8 cellular contexts compared by ENCODE assay signal in the genomic region with DNA sequence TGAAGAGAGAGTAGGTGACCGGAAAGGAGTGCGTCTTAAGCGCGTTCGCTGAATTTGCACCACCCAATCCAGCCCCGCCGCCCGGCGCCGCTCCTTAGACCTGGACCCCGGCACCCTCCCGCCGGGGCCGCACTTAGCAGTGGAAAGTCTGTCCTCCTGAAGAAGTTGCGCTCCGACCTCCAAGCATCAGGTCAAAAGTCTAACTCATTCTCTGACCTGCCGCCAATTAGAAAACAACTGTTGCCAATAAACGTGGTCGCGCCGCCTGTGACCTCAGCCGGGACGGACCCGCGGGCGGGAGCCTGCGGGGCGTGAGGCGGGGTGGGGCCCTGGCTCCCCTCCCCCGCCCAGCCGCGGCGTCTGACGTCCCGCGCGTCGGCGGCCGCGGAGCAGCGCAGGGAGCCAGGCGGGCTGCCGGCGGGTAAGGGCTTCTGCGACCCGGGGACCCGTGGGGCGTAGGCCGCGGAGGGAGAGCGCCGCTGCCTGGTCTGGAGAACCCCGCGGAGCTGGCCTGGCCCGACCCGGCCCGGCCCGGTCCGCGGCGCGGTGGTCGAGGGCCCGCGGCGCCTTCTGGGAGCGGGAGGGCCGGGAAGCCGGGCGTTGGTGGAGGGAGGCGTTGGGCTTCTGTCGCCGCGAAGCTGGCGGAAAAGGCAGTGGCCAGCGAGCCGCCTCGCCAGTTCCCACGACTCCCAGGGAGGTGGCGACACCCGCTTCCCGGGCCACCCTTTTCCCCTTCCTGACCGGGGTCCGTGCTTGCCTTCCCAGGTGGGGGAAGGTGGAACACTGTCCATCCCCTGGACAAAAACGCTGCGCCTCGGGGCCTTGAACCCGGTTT. TPM values are rescaled to one million over a fixed set of nuclear protein-coding genes. Genes with fewer than 3 reads are reported as not detected.
DNase-seq lines count a peak whose midpoint lies in the region; TF ChIP-seq lines count a peak whose summit lies in the region.

A gene with protein sequence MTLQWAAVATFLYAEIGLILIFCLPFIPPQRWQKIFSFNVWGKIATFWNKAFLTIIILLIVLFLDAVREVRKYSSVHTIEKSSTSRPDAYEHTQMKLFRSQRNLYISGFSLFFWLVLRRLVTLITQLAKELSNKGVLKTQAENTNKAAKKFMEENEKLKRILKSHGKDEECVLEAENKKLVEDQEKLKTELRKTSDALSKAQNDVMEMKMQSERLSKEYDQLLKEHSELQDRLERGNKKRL (plus strand): TSS at position 366 of the 835 bp plus-strand sequence. CDS start 527 bp downstream, outside the sequence.

- H3K27ac Mint-ChIP-seq in activated naive CD8-positive, alpha-beta T cell treated with anti-CD3 and anti-CD28 coated beads for 36 hours, result peak within 1 kb of the TSS; percentile 85

- H3K27me3 Mint-ChIP-seq in activated naive CD8-positive, alpha-beta T cell treated with anti-CD3 and anti-CD28 coated beads for 36 hours, result no peaks in the 10 kb centered on the region

- H3K9me3 Mint-ChIP-seq in activated naive CD8-positive, alpha-beta T cell treated with anti-CD3 and anti-CD28 coated beads for 36 hours, result no peaks in the 10 kb centered on the region

- H3K36me3 ChIP-seq in ovary (no peaks in the 10 kb centered on the region), tibial nerve (peaks cover 0 to 10% (median 0%) of the 10 kb centered on the region in 3 donors)

- H3K4me1 Mint-ChIP-seq in activated naive CD8-positive, alpha-beta T cell treated with anti-CD3 and anti-CD28 coated beads for 36 hours, result peaks cover 17% of the 10 kb centered on the region

- no peaks in the 10 kb centered on the region for H3K9me3 ChIP-seq in ovary
- no peaks in the 10 kb centered on the region for H3K9me3 ChIP-seq in tibial nerve

- TF ChIP-seq POLR2A in ovary (IDR thresholded peaks at IDR 0.05), result peak; percentile 64
- TF ChIP-seq POLR2A in tibial nerve (IDR thresholded peaks at IDR 0.05), result peak; percentile 24 to 78

- H3K27me3 ChIP-seq in ovary (no peaks in the 10 kb centered on the region), tibial nerve (no peaks in the 10 kb centered on the region)

- 0 to 1% (median 0%) methylated on average over 62 to 89 of the region's 89 CpGs for WGBS in ovary, 3 donors
- WGBS in tibial nerve, 2 donors, result 0% methylated on average over 40 to 73 of the region's 89 CpGs

- DNase-seq in H4 (ENCODE audit: low spot score), result peak; percentile 60
- DNase-seq in LoVo (ENCODE audit: low spot score), result peak; percentile 88
- DNase-seq in SKM-1 treated with dmso at 0.1 percent for 144 hours (lab: John Stamatoyannopoulos, UW; ENCODE audit: unreplicated experiment), result peak; percentile 39
- peak; percentile 82 for DNase-seq in activated naive CD8-positive, alpha-beta T cell treated with anti-CD3 and anti-CD28 coated beads for 36 hours
- DNase-seq in head of caudate nucleus, result peak; percentile 14 to 84 (median 70)
- DNase-seq in ovary, result peak; percentile 59 to 79 (median 71)
- DNase-seq in tibial nerve (ENCODE audit: low spot score in 2 of 2), result peak; percentile 28 to 49

- H3K4me3 Mint-ChIP-seq in activated naive CD8-positive, alpha-beta T cell treated with anti-CD3 and anti-CD28 coated beads for 36 hours, result peak within 1 kb of the TSS; percentile 88

- H3K36me3 Mint-ChIP-seq in activated naive CD8-positive, alpha-beta T cell treated with anti-CD3 and anti-CD28 coated beads for 36 hours, result peaks cover 14% of the 10 kb centered on the region

- H3K4me3 ChIP-seq in GM08714 (ENCODE audit: low read length) (peak within 1 kb of the TSS; percentile 82), ovary (peak within 1 kb of the TSS; percentile 81), tibial nerve (peak within 1 kb of the TSS; percentile 57 to 93 (median 70))

- TF ChIP-seq EP300 in ovary (IDR thresholded peaks at IDR 0.05) (no peak), tibial nerve (IDR thresholded peaks at IDR 0.05) (peak in 1 of 2 donors; percentile 30)

- peak within 1 kb of the TSS; percentile 41 to 88 for H3K27ac ChIP-seq in ovary
- peak within 1 kb of the TSS; percentile 84 to 97 (median 94) for H3K27ac ChIP-seq in tibial nerve

- peak in 2 of 3 donors; percentile 18 to 19 for TF ChIP-seq CTCF in ovary (IDR thresholded peaks at IDR 0.05)
- TF ChIP-seq CTCF in tibial nerve (IDR thresholded peaks at IDR 0.05), result peak in 3 of 5 experiments; percentile 31 to 41 (median 38)

- H3K4me1 ChIP-seq in ovary (ENCODE audit: insufficient read depth), result no peaks in the 10 kb centered on the region
- H3K4me1 ChIP-seq in tibial nerve, result peaks cover 0 to 34% (median 12%) of the 10 kb centered on the region in 4 donors

- intact Hi-C loops in head of caudate nucleus (cut with DNase I), result loop anchor here (10.0 kb wide), 1 partner anchor 145 kb away; no protein-coding TSS in a partner anchor
- intact Hi-C loops in ovary (cut with DNase I), result no loop called here

RNA-seq across cellular contexts. Expression of the gene that starts here (rescaled TPM):
- total RNA-seq in H4 (2014; rRNA removed; shearing (Covaris generic)), result 122 and 171 TPM in 2 replicates
- 10 to 100 TPM; 23.8 to 25.7 TPM for total RNA-seq in activated naive CD8-positive, alpha-beta T cell treated with anti-CD3 and anti-CD28 coated beads for 36 hours
- total RNA-seq in ovary, result 10 to 100 TPM; 33.9 to 70.9 (median 53.6) TPM
- 10 to 100 TPM; 30.0 to 42.5 TPM for polyA plus RNA-seq in ovary
- 100 to 1,000 TPM in 3 of 4 donors, 10 to 100 TPM in 1; 48.9 to 235 (median 121) TPM for total RNA-seq in tibial nerve

Comparison
In these comparisons a context has a peak if more than half of its experiments do, and no peak if none do; other contexts are left out.
1. Peak in every context shown above with its lines: DNase-seq, H3K4me3 ChIP-seq and H3K27ac ChIP-seq.